19 cellular contexts compared by ENCODE assay signal in the genomic region with DNA sequence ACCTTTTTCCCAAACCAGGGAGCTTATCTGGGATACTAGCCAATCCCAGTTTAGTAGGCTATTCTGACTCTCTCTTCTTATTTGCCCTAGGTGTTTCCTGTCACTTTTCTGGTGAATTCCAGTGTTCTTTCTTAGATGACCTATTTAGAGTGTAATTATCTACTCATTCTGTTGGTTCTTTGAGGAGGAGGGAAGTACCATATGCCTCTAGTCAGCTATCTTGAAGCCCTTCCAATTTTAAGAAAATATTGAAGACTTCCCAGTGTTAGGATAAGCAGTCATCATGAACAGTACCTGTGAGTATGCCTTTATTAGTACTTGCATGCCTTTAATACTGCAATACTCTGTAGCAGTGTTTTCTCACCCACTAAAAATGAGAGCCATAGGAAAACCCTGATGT.
DNase-seq lines count a peak whose midpoint lies in the region; ATAC-seq and TF ChIP-seq lines count a peak whose summit lies in the region.
"Had no signal": no experiment of that assay in that cellular context is flagged by ENCODE, and none has a peak within 500 bp of the region (broad histone marks: within the 10 kb centered on the region; RNA-seq: fewer than 3 reads in every experiment).

No MANE protein-coding gene starts in this region.

- H3K27me3 ChIP-seq in vagina: no peaks in the 10 kb centered on the region
- H3K27me3 ChIP-seq: BLaER1 had no signal

- TF ChIP-seq CTCF in HFFc6 (IDR thresholded peaks at IDR 0.05) (no peak), vagina (IDR thresholded peaks at IDR 0.05) (no peak)

- intact Hi-C loops in vagina (cut with DNase I): no loop called here

- H3K27ac Mint-ChIP-seq in HFFc6: peak overlapping the region; percentile 78; the same call in 1 of the 2 replicates
- H3K27ac Mint-ChIP-seq: B cell; CD4-positive, CD25-positive, alpha-beta regulatory T cell; CD8-positive, alpha-beta T cell; GM23338; H9 had no signal

- H3K9me3 Mint-ChIP-seq in HFFc6: peaks cover 3% of the 10 kb centered on the region; the same call in 1 of the 2 replicates
- H3K9me3 Mint-ChIP-seq: CD8-positive, alpha-beta T cell; GM23338; H9 had no signal

- no peaks in the 10 kb centered on the region; the same call in 1 of the 2 replicates for H3K36me3 Mint-ChIP-seq in HFFc6 (ENCODE audit: low read depth)
- H3K36me3 Mint-ChIP-seq: CD4-positive, CD25-positive, alpha-beta regulatory T cell; CD8-positive, alpha-beta T cell had no signal

- no peaks in the 10 kb centered on the region for H3K4me1 ChIP-seq in vagina
- H3K4me1 ChIP-seq: BLaER1, Caco-2 had no signal

- no peaks in the 10 kb centered on the region for H3K9me3 ChIP-seq in vagina
- H3K9me3 ChIP-seq: BLaER1, Caco-2 had no signal

- H3K27ac ChIP-seq in vagina: no peak overlapping the region
- H3K27ac ChIP-seq: 22Rv1, BLaER1, C4-2B had no signal

- no peak overlapping the region for H3K4me3 Mint-ChIP-seq in HFFc6
- H3K4me3 Mint-ChIP-seq: B cell; CD4-positive, CD25-positive, alpha-beta regulatory T cell; CD8-positive, alpha-beta T cell; GM23338; H9 had no signal

- peaks cover 34% of the 10 kb centered on the region for H3K4me1 Mint-ChIP-seq in HFFc6 (ENCODE audit: low read depth)
- H3K4me1 Mint-ChIP-seq: B cell; CD4-positive, CD25-positive, alpha-beta regulatory T cell; GM23338; H9 had no signal

- in situ Hi-C loops in G401 (cut with HindIII; ENCODE audit: low sequenced_read_pairs): no loop called here

- no peaks in the 10 kb centered on the region for H3K27me3 Mint-ChIP-seq in HFFc6 (ENCODE audit: insufficient read depth)
- H3K27me3 Mint-ChIP-seq: B cell; CD4-positive, CD25-positive, alpha-beta regulatory T cell had no signal

- TF ChIP-seq POLR2A in vagina (IDR thresholded peaks at IDR 0.05): no peak

- DNase-seq in G401 (ENCODE audit: low spot score): peak; percentile 60
- no peak for DNase-seq in HFFc6
- DNase-seq in cerebellum (ENCODE audit: low spot score): peak; percentile 10
- no peak for DNase-seq in vagina (ENCODE audit: extremely low spot score in 2 of 2)
- DNase-seq: CD4-positive, CD25-positive, alpha-beta regulatory T cell; CD8-positive, alpha-beta T cell; DMS153; DND-41; GDM1 had no signal

- no peaks in the 10 kb centered on the region for H3K36me3 ChIP-seq in vagina
- H3K36me3 ChIP-seq: BLaER1 had no signal

- no peak for ATAC-seq in GM18861 (IDR thresholded peaks at IDR 0.05; ENCODE audit: unreplicated experiment)
- ATAC-seq in HG03565 (IDR thresholded peaks at IDR 0.05; ENCODE audit: unreplicated experiment): no peak
- ATAC-seq: CD8-positive, alpha-beta T cell; HCT116 had no signal

- no peak overlapping the region for H3K4me3 ChIP-seq in vagina
- H3K4me3 ChIP-seq: BLaER1, GM23338 had no signal

Comparison
In these comparisons a context has a peak if more than half of its experiments do, and no peak if none do; other contexts are left out.
1. DNase-seq: peak in G401 (single experiment) and cerebellum (single experiment); none in HFFc6 (single experiment) and vagina (0 of 2).